ENCODE assay signal across 10 cellular contexts in genomic region chr20:21100590-21101452, GRCh38. TPM values are rescaled to one million over a fixed set of nuclear protein-coding genes. Genes with fewer than 3 reads are reported as not detected.
DNase-seq lines count a peak whose midpoint lies in the region; ATAC-seq and TF ChIP-seq lines count a peak whose summit lies in the region.
"Had no signal": no experiment of that assay in that cellular context is flagged by ENCODE, and none has a peak within 500 bp of the region (broad histone marks: within the 10 kb centered on the region; RNA-seq: fewer than 3 reads in every experiment).

No MANE protein-coding gene starts in this region.

- no peak overlapping the region for H3K14ac ChIP-seq in mesenchymal stem cell (ENCODE audit: low read length in 2 of 2)

- no peak overlapping the region for H2BK120ac ChIP-seq in mesenchymal stem cell (ENCODE audit: low read depth, low read length)

- no peak overlapping the region for H3K4ac ChIP-seq in mesenchymal stem cell (ENCODE audit: low read depth in 1 of 2, low read length in 2 of 2)

- peak overlapping the region; percentile 2 for H3K4me3 ChIP-seq in astrocyte of the cerebellum (ENCODE audit: low read depth, low read length)
- H3K4me3 ChIP-seq in mesenchymal stem cell (ENCODE audit: insufficient read depth in 1 of 2, low read depth in 1 of 2, low read length in 2 of 2) = peak overlapping the region in 1 of 2 experiments; percentile 75
- peak overlapping the region in 3 of 4 donors; percentile 30 to 57 (median 35) for H3K4me3 ChIP-seq in transverse colon
- peak overlapping the region in 1 of 2 donors; percentile 27 for H3K4me3 ChIP-seq in body of pancreas

- TF ChIP-seq POLR2A in transverse colon (IDR thresholded peaks at IDR 0.05) = no peak
- no peak for TF ChIP-seq POLR2A in body of pancreas (IDR thresholded peaks at IDR 0.05)

- H3K79me1 ChIP-seq in mesenchymal stem cell (replicated peaks; ENCODE audit: low read length, poor library complexity, severe bottlenecking) = no peaks in the 10 kb centered on the region

- intact Hi-C loops in transverse colon (cut with DNase I; ENCODE audit: low total_unique reads) = no loop called here
- intact Hi-C loops in body of pancreas (cut with DNase I) = no loop called here

- H3K4me2 ChIP-seq in mesenchymal stem cell (ENCODE audit: low read length, poor library complexity, severe bottlenecking) = peak overlapping the region; percentile 59

- no peak overlapping the region for H4K8ac ChIP-seq in mesenchymal stem cell (ENCODE audit: low read length)

- H2BK5ac ChIP-seq in mesenchymal stem cell (ENCODE audit: low read depth, low read length, poor library complexity, severe bottlenecking) = no peak overlapping the region

- H3K36me3 ChIP-seq in mesenchymal stem cell (ENCODE audit: control insufficient read depth in 1 of 2, insufficient read depth in 2 of 2, low read depth in 1 of 2, low read length in 2 of 2) (no peaks in the 10 kb centered on the region), transverse colon (no peaks in the 10 kb centered on the region), body of pancreas (replicated peaks in 1 of 2; ENCODE audit: insufficient read depth in 1 of 2, low read depth in 2 of 2) (no peaks in the 10 kb centered on the region)

- H2BK12ac ChIP-seq in mesenchymal stem cell (ENCODE audit: low read length in 2 of 2) = no peak overlapping the region

- H3K4me1 ChIP-seq in mesenchymal stem cell (ENCODE audit: control insufficient read depth, insufficient read depth, low read depth, low read length) (peaks cover 29% of the 10 kb centered on the region), transverse colon (peaks cover 6 to 43% (median 39%) of the 10 kb centered on the region in 4 donors), body of pancreas (peaks cover 40% of the 10 kb centered on the region)

- H2AK5ac ChIP-seq in mesenchymal stem cell (ENCODE audit: low read length, severe bottlenecking) = no peak overlapping the region

- in situ Hi-C loops in astrocyte of the cerebellum (cut with HindIII; ENCODE audit: low sequenced_read_pairs) = no loop called here
- in situ Hi-C loops in transverse colon (cut with MboI; ENCODE audit: low pct_ligation_motif_present in 1 of 4, low pct_unique_long_range_greater_than_20kb in 1 of 4, low sequenced_read_pairs in 3 of 4) = no loop called here

- H3K27me3 ChIP-seq in mesenchymal stem cell (ENCODE audit: control insufficient read depth in 1 of 2, insufficient read depth in 1 of 2, low read length in 2 of 2) (peaks cover 88 to 95% of the 10 kb centered on the region in 2 experiments), transverse colon (peaks cover 98% of the 10 kb centered on the region), body of pancreas (peaks cover 0 to 48% of the 10 kb centered on the region in 2 donors)

- peak overlapping the region; percentile 21 for H2BK15ac ChIP-seq in mesenchymal stem cell (ENCODE audit: low read depth, poor library complexity, severe bottlenecking)

- no peak overlapping the region for H4K91ac ChIP-seq in mesenchymal stem cell (ENCODE audit: low read length)

- peak overlapping the region in 1 of 2 experiments; percentile 59 for H3K23ac ChIP-seq in mesenchymal stem cell (ENCODE audit: low read length in 2 of 2)

- peak overlapping the region; percentile 66 for H3K9ac ChIP-seq in mesenchymal stem cell (ENCODE audit: low read length)

- ATAC-seq in GM18517 (IDR thresholded peaks at IDR 0.05; ENCODE audit: unreplicated experiment) (peak; percentile 17), HG02623 (IDR thresholded peaks at IDR 0.05; ENCODE audit: unreplicated experiment) (no peak), body of pancreas (no peak)
- ATAC-seq: Panc1 had no signal

- no peak for TF ChIP-seq CTCF in astrocyte of the cerebellum (IDR thresholded peaks at IDR 0.05; ENCODE audit: low read depth, low read length, missing control alignments)
- no peak for TF ChIP-seq CTCF in transverse colon (IDR thresholded peaks at IDR 0.05)
- TF ChIP-seq CTCF in body of pancreas (IDR thresholded peaks at IDR 0.05) = no peak

- no peak overlapping the region for H3K18ac ChIP-seq in mesenchymal stem cell (ENCODE audit: low read depth in 1 of 2, low read length in 2 of 2)

- no peak for TF ChIP-seq EP300 in transverse colon (IDR thresholded peaks at IDR 0.05; ENCODE audit: low read depth)

- no peak overlapping the region for H2AFZ ChIP-seq in mesenchymal stem cell (ENCODE audit: low read depth, low read length)

- 1% methylated on average over 59 of the region's 64 CpGs for WGBS in mesenchymal stem cell
- WGBS in transverse colon (ENCODE audit: low coverage in 1 of 2), 2 donors = 4% methylated on average over 64 of the region's 64 CpGs; no CpG with 5 or more reads in 1 of the 2 donors
- 3 to 7% methylated on average over 54 to 63 of the region's 64 CpGs for WGBS in body of pancreas, 2 donors

- DNase-seq in NCI-H526 treated with DMSO at 0.1 percent for 48 hours (lab: John Stamatoyannopoulos, UW) (peak; percentile 54), astrocyte of the cerebellum (ENCODE audit: low read depth) (no peak), mesenchymal stem cell (peak; percentile 21), transverse colon (no peak), body of pancreas (no peak)
- no peak for DNase-seq in stimulated activated CD4-positive, alpha-beta T cell treated with anti-CD3 and anti-CD28 coated beads, Interleukin-4, amount 100 ng/mL, for 1 hour

- H3K27ac ChIP-seq in mesenchymal stem cell (ENCODE audit: low read length, poor library complexity, severe bottlenecking) (no peak overlapping the region), transverse colon (no peak overlapping the region), body of pancreas (no peak overlapping the region)

- H3K9me3 ChIP-seq in mesenchymal stem cell (ENCODE audit: control insufficient read depth, low read length) = no peaks in the 10 kb centered on the region
- no peaks in the 10 kb centered on the region for H3K9me3 ChIP-seq in transverse colon
- H3K9me3 ChIP-seq in body of pancreas = no peaks in the 10 kb centered on the region

RNA-seq across cellular contexts. Expression of gene LINC00237, which starts 5.3 kb away (rescaled TPM):
- polyA plus RNA-seq in mesenchymal stem cell (2013, experiment 1 of 2) = not detected
- polyA plus RNA-seq in mesenchymal stem cell (2013, experiment 2 of 2) = not detected
- total RNA-seq in transverse colon = not detected
- total RNA-seq in body of pancreas = not detected
- total RNA-seq: lung had no signal

RNA-seq across cellular contexts. Expression of gene KIZ, which starts 25.1 kb away (rescaled TPM):
- 12.6 TPM for polyA plus RNA-seq in mesenchymal stem cell (2013, experiment 1 of 2)
- polyA plus RNA-seq in mesenchymal stem cell (2013, experiment 2 of 2) = 10.5 TPM
- total RNA-seq in transverse colon (10 to 100 TPM; 24.3 to 95.9 (median 36.9) TPM), body of pancreas (10 to 100 TPM; 17.1 to 28.7 TPM)

Comparison
In these comparisons a context has a peak if more than half of its experiments do, and no peak if none do; other contexts are left out.
1. DNase-seq: peak in NCI-H526 treated with DMSO at 0.1 percent for 48 hours (single experiment) and mesenchymal stem cell (single experiment); none in astrocyte of the cerebellum (single experiment), transverse colon (single experiment), body of pancreas (0 of 4) and stimulated activated CD4-positive, alpha-beta T cell treated with anti-CD3 and anti-CD28 coated beads, Interleukin-4, amount 100 ng/mL, for 1 hour (single experiment).